13 cellular contexts compared by ENCODE assay signal in the genomic region with DNA sequence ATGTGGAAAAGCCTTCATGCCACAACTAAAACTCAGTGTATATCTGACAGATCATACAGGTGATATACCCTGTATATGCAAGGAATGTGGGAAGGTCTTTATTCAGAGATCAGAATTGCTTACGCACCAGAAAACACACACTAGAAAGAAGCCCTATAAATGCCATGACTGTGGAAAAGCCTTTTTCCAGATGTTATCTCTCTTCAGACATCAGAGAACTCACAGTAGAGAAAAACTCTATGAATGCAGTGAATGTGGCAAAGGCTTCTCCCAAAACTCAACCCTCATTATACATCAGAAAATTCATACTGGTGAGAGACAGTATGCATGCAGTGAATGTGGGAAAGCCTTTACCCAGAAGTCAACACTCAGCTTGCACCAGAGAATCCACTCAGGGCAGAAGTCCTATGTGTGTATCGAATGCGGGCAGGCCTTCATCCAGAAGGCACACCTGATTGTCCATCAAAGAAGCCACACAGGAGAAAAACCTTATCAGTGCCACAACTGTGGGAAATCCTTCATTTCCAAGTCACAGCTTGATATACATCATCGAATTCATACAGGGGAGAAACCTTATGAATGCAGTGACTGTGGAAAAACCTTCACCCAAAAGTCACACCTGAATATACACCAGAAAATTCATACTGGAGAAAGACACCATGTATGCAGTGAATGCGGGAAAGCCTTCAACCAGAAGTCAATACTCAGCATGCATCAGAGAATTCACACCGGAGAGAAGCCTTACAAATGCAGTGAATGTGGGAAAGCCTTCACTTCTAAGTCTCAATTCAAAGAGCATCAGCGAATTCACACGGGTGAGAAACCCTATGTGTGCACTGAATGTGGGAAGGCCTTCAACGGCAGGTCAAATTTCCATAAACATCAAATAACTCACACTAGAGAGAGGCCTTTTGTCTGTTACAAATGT. TPM values are rescaled to one million over a fixed set of nuclear protein-coding genes. Genes with fewer than 3 reads are reported as not detected.
DNase-seq lines count a peak whose midpoint lies in the region; ATAC-seq and TF ChIP-seq lines count a peak whose summit lies in the region.
"Had no signal": no experiment of that assay in that cellular context is flagged by ENCODE, and none has a peak within 500 bp of the region (broad histone marks: within the 10 kb centered on the region; RNA-seq: fewer than 3 reads in every experiment).

No MANE protein-coding gene starts in this region.

- no peak overlapping the region for H2BK12ac ChIP-seq in trophoblast cell (ENCODE audit: low read length)

- no peaks in the 10 kb centered on the region for H3K79me1 ChIP-seq in trophoblast cell (ENCODE audit: low read length)

- H3K27me3 ChIP-seq in endodermal cell (ENCODE audit: control insufficient read depth, insufficient read depth, low read length, poor library complexity, severe bottlenecking) (no peaks in the 10 kb centered on the region), trophoblast cell (ENCODE audit: insufficient read depth, low read length) (no peaks in the 10 kb centered on the region)
- H3K27me3 ChIP-seq: BLaER1 had no signal

- WGBS in endodermal cell (ENCODE audit: insufficient coverage in 1 of 2, insufficient read length in 1 of 2), 2 experiments: 96 to 97% methylated on average over 5 to 9 of the region's 9 CpGs
- WGBS in trophoblast cell (ENCODE audit: extremely low coverage, insufficient coverage, insufficient read length): no CpG with 5 or more reads among the region's 9 CpGs

- TF ChIP-seq CTCF in HEK293 (tag by site-specific recombination; IDR thresholded peaks at IDR 0.05): no peak
- TF ChIP-seq CTCF in endodermal cell (conservative IDR thresholded peaks at IDR 0.05): no peak

- DNase-seq in endodermal cell (no peak), trophoblast cell (peak; percentile 11 to 68), retina (no peak)
- DNase-seq: AML-193, DMS53, GF-D8, HCEC 1CT, KBM-7 had no signal

- no peak overlapping the region for H4K8ac ChIP-seq in trophoblast cell (ENCODE audit: low read depth, low read length)

- no peak overlapping the region for H2BK5ac ChIP-seq in trophoblast cell (ENCODE audit: low read depth, low read length, poor library complexity)

- no peak overlapping the region for H4K12ac ChIP-seq in trophoblast cell (ENCODE audit: low read depth, low read length)

- CTCF ChIA-PET in HEK293 (lab: Yijun Ruan, JAX): interaction anchor here (0.6 kb wide), 1 partner anchor 24 kb away, joined by 4 read pairs; no protein-coding TSS in a partner anchor

- H2AFZ ChIP-seq in trophoblast cell (ENCODE audit: insufficient read depth, low read length, poor library complexity): no peak overlapping the region

- H3K27ac ChIP-seq in HEK293 (ENCODE audit: extremely low read depth, low read depth, low read length): no peak overlapping the region
- H3K27ac ChIP-seq in endodermal cell (ENCODE audit: low read depth, low read length): no peak overlapping the region
- no peak overlapping the region for H3K27ac ChIP-seq in trophoblast cell (ENCODE audit: low read depth, low read length)
- H3K27ac ChIP-seq: BLaER1, HL-60 had no signal

- no peak overlapping the region for H3K14ac ChIP-seq in trophoblast cell (ENCODE audit: low read length)

- no peak overlapping the region for H3K4me3 Mint-ChIP-seq in endodermal cell

- H3K4me2 ChIP-seq in trophoblast cell (ENCODE audit: low read length): no peak overlapping the region
- H3K4me2 ChIP-seq: BLaER1 had no signal

- POLR2A ChIA-PET in HEK293 (lab: Yijun Ruan, JAX): no interaction called here

- H3K27ac Mint-ChIP-seq in endodermal cell: no peak overlapping the region

- no peak overlapping the region for H3K23ac ChIP-seq in trophoblast cell (ENCODE audit: low read length)

- peaks cover 2% of the 10 kb centered on the region for H3K27me3 Mint-ChIP-seq in endodermal cell (ENCODE audit: insufficient read depth)

- H3K4me1 ChIP-seq in HEK293 (ENCODE audit: control insufficient read depth, insufficient read depth, low read length) (no peaks in the 10 kb centered on the region), endodermal cell (ENCODE audit: control insufficient read depth, insufficient read depth, low read length) (no peaks in the 10 kb centered on the region), trophoblast cell (ENCODE audit: control insufficient read depth in 1 of 2, insufficient read depth in 2 of 2, low read length in 2 of 2) (no peaks in the 10 kb centered on the region)
- H3K4me1 ChIP-seq: BLaER1 had no signal

- H2BK120ac ChIP-seq in trophoblast cell (ENCODE audit: insufficient read depth, low read length, poor library complexity): no peak overlapping the region

- no peak for ATAC-seq in GM19395 (IDR thresholded peaks at IDR 0.05; ENCODE audit: unreplicated experiment)

- H3K18ac ChIP-seq in trophoblast cell (ENCODE audit: low read length): no peak overlapping the region

- H3K36me3 ChIP-seq in HEK293 (ENCODE audit: control insufficient read depth in 2 of 2, insufficient read depth in 1 of 2, low read length in 2 of 2): peaks cover 12 to 53% of the 10 kb centered on the region in 2 experiments
- H3K36me3 ChIP-seq in endodermal cell (ENCODE audit: control insufficient read depth, insufficient read depth, low read length): peaks cover 64% of the 10 kb centered on the region
- peaks cover 6 to 22% of the 10 kb centered on the region in 2 experiments for H3K36me3 ChIP-seq in trophoblast cell (ENCODE audit: control insufficient read depth in 1 of 2, insufficient read depth in 2 of 2, low read length in 2 of 2)

- peaks cover 65% of the 10 kb centered on the region for H3K36me3 Mint-ChIP-seq in endodermal cell (ENCODE audit: low read depth)

- H3K4me3 ChIP-seq in HEK293 (ENCODE audit: low read depth, low read length) (no peak overlapping the region), endodermal cell (ENCODE audit: low read length) (peak overlapping the region; percentile 48), trophoblast cell (ENCODE audit: low read depth, low read length) (no peak overlapping the region)
- H3K4me3 ChIP-seq: BLaER1 had no signal

- H2AK5ac ChIP-seq in trophoblast cell (ENCODE audit: low read length): no peak overlapping the region

- H4K91ac ChIP-seq in trophoblast cell (ENCODE audit: low read depth, low read length): no peak overlapping the region

- H3K9ac ChIP-seq in endodermal cell (ENCODE audit: extremely low read depth, low read length, poor library complexity, severe bottlenecking) (no peak overlapping the region), trophoblast cell (ENCODE audit: low read length) (no peak overlapping the region)
- H3K9ac ChIP-seq: BLaER1 had no signal

- no peaks in the 10 kb centered on the region for H3K79me2 ChIP-seq in trophoblast cell (ENCODE audit: control insufficient read depth, insufficient read depth, low read length, poor library complexity)

- H3K4me1 Mint-ChIP-seq in endodermal cell: no peaks in the 10 kb centered on the region

- H3K9me3 ChIP-seq in HEK293 (ENCODE audit: control insufficient read depth, insufficient read depth, low read depth, low read length): no peaks in the 10 kb centered on the region
- H3K9me3 ChIP-seq in endodermal cell (ENCODE audit: control insufficient read depth, low read length): peaks cover 39% of the 10 kb centered on the region
- peaks cover 5% of the 10 kb centered on the region for H3K9me3 ChIP-seq in trophoblast cell (ENCODE audit: insufficient read depth, low read depth, low read length)

- peaks cover 47% of the 10 kb centered on the region for H3K9me3 Mint-ChIP-seq in endodermal cell

- H3K4ac ChIP-seq in trophoblast cell (ENCODE audit: low read depth, low read length): no peak overlapping the region

TF ChIP-seq in HEK293, 187 proteins besides CTCF, POLR2A, EP300 and RAD21 (continues in another document):
- TF ChIP-seq, protein P1, sequence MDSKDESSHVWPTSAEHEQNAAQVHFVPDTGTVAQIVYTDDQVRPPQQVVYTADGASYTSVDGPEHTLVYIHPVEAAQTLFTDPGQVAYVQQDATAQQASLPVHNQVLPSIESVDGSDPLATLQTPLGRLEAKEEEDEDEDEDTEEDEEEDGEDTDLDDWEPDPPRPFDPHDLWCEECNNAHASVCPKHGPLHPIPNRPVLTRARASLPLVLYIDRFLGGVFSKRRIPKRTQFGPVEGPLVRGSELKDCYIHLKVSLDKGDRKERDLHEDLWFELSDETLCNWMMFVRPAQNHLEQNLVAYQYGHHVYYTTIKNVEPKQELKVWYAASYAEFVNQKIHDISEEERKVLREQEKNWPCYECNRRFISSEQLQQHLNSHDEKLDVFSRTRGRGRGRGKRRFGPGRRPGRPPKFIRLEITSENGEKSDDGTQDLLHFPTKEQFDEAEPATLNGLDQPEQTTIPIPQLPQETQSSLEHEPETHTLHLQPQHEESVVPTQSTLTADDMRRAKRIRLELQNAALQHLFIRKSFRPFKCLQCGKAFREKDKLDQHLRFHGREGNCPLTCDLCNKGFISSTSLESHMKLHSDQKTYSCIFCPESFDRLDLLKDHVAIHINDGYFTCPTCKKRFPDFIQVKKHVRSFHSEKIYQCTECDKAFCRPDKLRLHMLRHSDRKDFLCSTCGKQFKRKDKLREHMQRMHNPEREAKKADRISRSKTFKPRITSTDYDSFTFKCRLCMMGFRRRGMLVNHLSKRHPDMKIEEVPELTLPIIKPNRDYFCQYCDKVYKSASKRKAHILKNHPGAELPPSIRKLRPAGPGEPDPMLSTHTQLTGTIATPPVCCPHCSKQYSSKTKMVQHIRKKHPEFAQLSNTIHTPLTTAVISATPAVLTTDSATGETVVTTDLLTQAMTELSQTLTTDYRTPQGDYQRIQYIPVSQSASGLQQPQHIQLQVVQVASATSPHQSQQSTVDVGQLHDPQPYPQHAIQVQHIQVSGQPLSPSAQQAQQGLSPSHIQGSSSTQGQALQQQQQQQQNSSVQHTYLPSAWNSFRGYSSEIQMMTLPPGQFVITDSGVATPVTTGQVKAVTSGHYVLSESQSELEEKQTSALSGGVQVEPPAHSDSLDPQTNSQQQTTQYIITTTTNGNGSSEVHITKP (tag by site-specific recombination; IDR thresholded peaks at IDR 0.05): no peak
- TF ChIP-seq ZNF239 (tag by site-specific recombination; IDR thresholded peaks at IDR 0.05) (0 out of 2 replicates have a peak, but pooled peaks have one; percentile 59), ZNF146 (tag by site-specific recombination; IDR thresholded peaks at IDR 0.05) (no peak), ZNF791 (tag by site-specific recombination; IDR thresholded peaks at IDR 0.05) (no peak)

RNA-seq across cellular contexts. Expression of gene ZNF175, which starts 16.4 kb away (rescaled TPM):
- total RNA-seq in endodermal cell: 10 to 100 TPM; 10.8 to 11.3 TPM
- polyA plus RNA-seq in endodermal cell (2013, experiment 1 of 2): 5.8 TPM
- 6.8 TPM for polyA plus RNA-seq in endodermal cell (2013, experiment 2 of 2)
- polyA plus RNA-seq in trophoblast cell (2013): 9.4 and 9.7 TPM in 2 replicates

RNA-seq across cellular contexts. Expression of gene SIGLEC5, which starts 42.7 kb away (rescaled TPM):
- total RNA-seq in endodermal cell: not detected
- polyA plus RNA-seq in endodermal cell (2013, experiment 1 of 2): 0.14 TPM
- not detected for polyA plus RNA-seq in endodermal cell (2013, experiment 2 of 2)
- not detected in 2 replicates for polyA plus RNA-seq in trophoblast cell (2013)
- total RNA-seq: H4 had no signal

RNA-seq across cellular contexts. Expression of gene SIGLEC6, which starts 56.1 kb away (rescaled TPM):
- total RNA-seq in endodermal cell: under 1 TPM in 1 of 2 donors, not detected in 1; 0.26 TPM
- polyA plus RNA-seq in endodermal cell (2013, experiment 1 of 2): not detected
- polyA plus RNA-seq in endodermal cell (2013, experiment 2 of 2): not detected
- polyA plus RNA-seq in trophoblast cell (2013): 22.1 and 24.5 TPM in 2 replicates
- total RNA-seq: H4 had no signal

RNA-seq across cellular contexts. Expression of gene SIGLEC14, which starts 59.1 kb away (rescaled TPM):
- not detected for total RNA-seq in endodermal cell
- not detected for polyA plus RNA-seq in endodermal cell (2013, experiment 1 of 2)
- polyA plus RNA-seq in endodermal cell (2013, experiment 2 of 2): 0.12 TPM
- 1.0 TPM in 2 replicates for polyA plus RNA-seq in trophoblast cell (2013)
- total RNA-seq: H4 had no signal

Comparison
In these comparisons a context has a peak if more than half of its experiments do, and no peak if none do; other contexts are left out.
1. DNase-seq: peak in trophoblast cell (2 of 2); none in endodermal cell (single experiment) and retina (single experiment).